ENCODE assay signal across 8 cellular contexts in genomic region chr9:19379697-19380046, GRCh38. TPM values are rescaled to one million over a fixed set of nuclear protein-coding genes. Genes with fewer than 3 reads are reported as not detected.
DNase-seq lines count a peak whose midpoint lies in the region; ATAC-seq, FAIRE-seq and TF ChIP-seq lines count a peak whose summit lies in the region.

No MANE protein-coding gene starts in this region.

- H3K79me2 ChIP-seq in OCI-LY3 (ENCODE audit: low read length) (peaks cover 41% of the 10 kb centered on the region), HepG2 (ENCODE audit: insufficient read depth, low read length) (peaks cover 32% of the 10 kb centered on the region)

- H4K20me1 ChIP-seq in OCI-LY3 (ENCODE audit: insufficient read depth, low read length) (peaks cover 31% of the 10 kb centered on the region), HepG2 (ENCODE audit: insufficient read depth, low read length) (peaks cover 32% of the 10 kb centered on the region)

- H3K9me3 Mint-ChIP-seq in activated CD8-positive, alpha-beta memory T cell treated with anti-CD3 and anti-CD28 coated beads, Interleukin-2, amount 10 ng/mL, durations not matched to agents 7 days and 5 days (ENCODE audit: low read depth) = no peaks in the 10 kb centered on the region

- H3K27me3 ChIP-seq in OCI-LY3 (ENCODE audit: low read depth, low read length) (no peaks in the 10 kb centered on the region), HepG2 (ENCODE audit: control insufficient read depth in 1 of 2, insufficient read depth in 2 of 2, low read length in 2 of 2) (no peaks in the 10 kb centered on the region; a peak in 1 of 5 replicates)

- intact Hi-C loops in HepG2 (cut with micrococcal nuclease; ENCODE audit: unreplicated experiment) = loop anchor here (1.0 to 10.0 kb wide), 4 partner anchors 29 to 325 kb away; partner anchors contain the start of gene DENND4C

- TF ChIP-seq EP300 in HepG2 (IDR thresholded peaks at IDR 0.05; ENCODE audit: low read depth in 2 of 2, low read length in 2 of 2) (no peak), HepG2 (CRISPR knock-in tag; IDR thresholded peaks at IDR 0.05; ENCODE audit: borderline replicate concordance) (no peak)

- TF ChIP-seq CTCF in OCI-LY3 (IDR thresholded peaks at IDR 0.05; ENCODE audit: low read depth, low read length) (no peak), cardiac fibroblast (IDR thresholded peaks at IDR 0.05; ENCODE audit: low read depth, low read length) (no peak), HepG2 (CRISPR knock-in tag; IDR thresholded peaks at IDR 0.05) (no peak)

- peak; percentile 52 for ATAC-seq in activated CD8-positive, alpha-beta memory T cell treated with anti-CD3 and anti-CD28 coated beads, Interleukin-2, amount 10 ng/mL, durations not matched to agents 7 days and 5 days
- ATAC-seq in HG02763 (IDR thresholded peaks at IDR 0.05; ENCODE audit: unreplicated experiment) (peak; percentile 31), HepG2 (peak; percentile 51)

- peak overlapping the region; percentile 93 for H3K4me2 ChIP-seq in OCI-LY3 (ENCODE audit: low read length)
- H3K4me2 ChIP-seq in HepG2 (ENCODE audit: low read depth, low read length) = peak overlapping the region; percentile 85

- H3K4me1 Mint-ChIP-seq in activated CD8-positive, alpha-beta memory T cell treated with anti-CD3 and anti-CD28 coated beads, Interleukin-2, amount 10 ng/mL, durations not matched to agents 7 days and 5 days = peaks cover 50% of the 10 kb centered on the region

- TF ChIP-seq RAD21 in HepG2 (CRISPR knock-in tag; IDR thresholded peaks at IDR 0.05) = no peak

- H3K4me3 ChIP-seq in OCI-LY3 (ENCODE audit: low read length) (peak overlapping the region; percentile 90), cardiac fibroblast (replicated peaks in 1 of 2; ENCODE audit: low read depth in 2 of 2, low read length in 2 of 2) (peak overlapping the region; percentile 72 to 80), HepG2 (replicated peaks in 1 of 3; ENCODE audit: insufficient read depth in 1 of 3, low read depth in 2 of 3, low read length in 3 of 3) (peak overlapping the region; percentile 73 to 98 (median 93))

- H3K27ac ChIP-seq in OCI-LY3 (ENCODE audit: low read length) (peak overlapping the region; percentile 76), HepG2 (ENCODE audit: extremely low read length, insufficient read depth, low read length) (peak overlapping the region; percentile 91)

- H3K36me3 ChIP-seq in OCI-LY3 (replicated peaks; ENCODE audit: low read depth, low read length) = peaks cover 47% of the 10 kb centered on the region
- peaks cover 10 to 43% of the 10 kb centered on the region in 2 experiments for H3K36me3 ChIP-seq in HepG2 (replicated peaks in 1 of 2; ENCODE audit: control insufficient read depth in 1 of 2, insufficient read depth in 2 of 2, low read length in 2 of 2)

- TSS peak; percentile 58 for BruUV-seq in HepG2 (replicated peaks; lab: Mats Ljungman, UMichigan)

- H3K36me3 Mint-ChIP-seq in activated CD8-positive, alpha-beta memory T cell treated with anti-CD3 and anti-CD28 coated beads, Interleukin-2, amount 10 ng/mL, durations not matched to agents 7 days and 5 days = peaks cover 52% of the 10 kb centered on the region

- 0% methylated on average over 2 of the region's 30 CpGs for WGBS in HepG2 (ENCODE audit: low lambda C conversion rate)

- peak overlapping the region; percentile 97 for H3K27ac Mint-ChIP-seq in activated CD8-positive, alpha-beta memory T cell treated with anti-CD3 and anti-CD28 coated beads, Interleukin-2, amount 10 ng/mL, durations not matched to agents 7 days and 5 days

- no peak for FAIRE-seq in HepG2 (lab: Jason Lieb, UNC)

- no peak overlapping the region for H2AFZ ChIP-seq in OCI-LY3 (ENCODE audit: low read depth, low read length)
- H2AFZ ChIP-seq in HepG2 (ENCODE audit: low read length) = no peak overlapping the region

- POLR2A ChIA-PET in HepG2 (lab: Yijun Ruan, JAX) = interaction anchor here (0.6 to 2.3 kb wide), 9 partner anchors 9 to 331 kb away, joined by 3 to 10 read pairs (median 5); partner anchors contain the start of genes ACER2, DENND4C and RRAGA

- no peak for TF ChIP-seq POLR2A in HepG2 (IDR thresholded peaks at IDR 0.05; ENCODE audit: insufficient read depth in 1 of 2, low read depth in 2 of 2, low read length in 2 of 2)

- DNase-seq in activated CD8-positive, alpha-beta memory T cell treated with anti-CD3 and anti-CD28 coated beads, Interleukin-2, amount 10 ng/mL, durations not matched to agents 7 days and 5 days = no peak
- DNase-seq in activated CD8-positive, alpha-beta memory T cell treated with anti-CD3 and anti-CD28 coated beads, Interleukin-2, amount 50 U/mL, for 48 hours = no peak
- DNase-seq in cardiac fibroblast (ENCODE audit: low read depth in 2 of 2) = peak; percentile 45 to 46
- DNase-seq in HepG2 (ENCODE audit: low spot score) = no peak
- peak; percentile 38 for DNase-seq in superior temporal gyrus (ENCODE audit: extremely low spot score)
- no peak for DNase-seq in NCI-H128 (lab: John Stamatoyannopoulos, UW; ENCODE audit: unreplicated experiment)

- H3K4me1 ChIP-seq in OCI-LY3 (ENCODE audit: low read length) = peaks cover 31% of the 10 kb centered on the region
- H3K4me1 ChIP-seq in HepG2 (ENCODE audit: insufficient read depth, low read length) = peaks cover 31% of the 10 kb centered on the region

- H3K9me3 ChIP-seq in OCI-LY3 (ENCODE audit: insufficient read depth, low read length) = no peaks in the 10 kb centered on the region
- no peaks in the 10 kb centered on the region for H3K9me3 ChIP-seq in HepG2 (ENCODE audit: low read length)

- CTCF ChIA-PET in activated CD8-positive, alpha-beta memory T cell treated with anti-CD3 and anti-CD28 coated beads, Interleukin-2, amount 10 ng/mL, durations not matched to agents 7 days and 5 days (lab: Charles Lee) = interaction anchor here (1.0 to 1.9 kb wide), 5 partner anchors 9 to 205 kb away, joined by 3 to 6 read pairs (median 4); no protein-coding TSS in a partner anchor
- CTCF ChIA-PET in HepG2 (lab: Yijun Ruan, JAX; ENCODE audit: low intra/inter-chr PET ratio, low total read pairs) = no interaction called here

- in situ Hi-C loops in HepG2 (cut with HindIII; ENCODE audit: extremely low pct_ligation_motif_present, low pct_unique_long_range_greater_than_20kb) = no loop called here

- peak overlapping the region; percentile 99 for H3K4me3 Mint-ChIP-seq in activated CD8-positive, alpha-beta memory T cell treated with anti-CD3 and anti-CD28 coated beads, Interleukin-2, amount 10 ng/mL, durations not matched to agents 7 days and 5 days

- H3K27me3 Mint-ChIP-seq in activated CD8-positive, alpha-beta memory T cell treated with anti-CD3 and anti-CD28 coated beads, Interleukin-2, amount 10 ng/mL, durations not matched to agents 7 days and 5 days = no peaks in the 10 kb centered on the region

- H3K9ac ChIP-seq in OCI-LY3 (ENCODE audit: low read length) = peak overlapping the region; percentile 97
- peak overlapping the region; percentile 98 for H3K9ac ChIP-seq in HepG2 (ENCODE audit: insufficient read depth, low read depth, low read length)

RNA-seq across cellular contexts. Expression of gene RPS6, which starts 0.4 kb away (rescaled TPM):
- 1,000 to 10,000 TPM; 1,796 to 2,110 TPM for total RNA-seq in activated CD8-positive, alpha-beta memory T cell treated with anti-CD3 and anti-CD28 coated beads, Interleukin-2, amount 10 ng/mL, durations not matched to agents 7 days and 5 days
- 2,504 and 3,005 TPM in 2 replicates for total RNA-seq in HepG2 (2016; rRNA removed; fragmentation: Illumina TruSeq; extraction: Trizol)
- total RNA-seq in HepG2 (2016; cell fraction: cytosol; rRNA removed; fragmentation: Illumina TruSeq; extraction: Trizol; ENCODE audit: low read depth) = 2,617 and 3,060 TPM in 2 replicates
- total RNA-seq in HepG2 (2016; cell fraction: insoluble cytoplasmic fraction; rRNA removed; fragmentation: Illumina TruSeq; extraction: Trizol) = 2,526 and 2,975 TPM in 2 replicates
- total RNA-seq in HepG2 (2016; cell fraction: membrane; rRNA removed; fragmentation: Illumina TruSeq; extraction: Trizol) = 5,829 and 6,358 TPM in 2 replicates
- total RNA-seq in HepG2 (2016; cell fraction: nucleus; rRNA removed; fragmentation: Illumina TruSeq; extraction: Trizol) = 865 and 963 TPM in 2 replicates
- polyA plus RNA-seq in HepG2 (2011; rRNA removed) = 1,805 and 2,147 TPM in 2 replicates
- 2,011 and 2,382 TPM in 2 replicates for polyA plus RNA-seq in HepG2 (2011; cell fraction: cytosol; rRNA removed)
- 502 and 683 TPM in 2 replicates for polyA plus RNA-seq in HepG2 (2011; cell fraction: nucleus; rRNA removed)
- polyA plus RNA-seq in HepG2 (2012) = 2,803 and 2,840 TPM in 2 replicates
- 4,656 and 4,989 TPM in 2 replicates for polyA plus RNA-seq in HepG2 (2016; cell fraction: cytosol; fragmentation: Illumina TruSeq; extraction: Trizol; ENCODE audit: low read depth)
- 3,168 and 3,240 TPM in 2 replicates for polyA plus RNA-seq in HepG2 (2016; cell fraction: insoluble cytoplasmic fraction; fragmentation: Illumina TruSeq; extraction: Trizol; ENCODE audit: low read depth)
- polyA plus RNA-seq in HepG2 (2016; cell fraction: membrane; fragmentation: Illumina TruSeq; extraction: Trizol; ENCODE audit: low read depth) = 6,462 and 6,516 TPM in 2 replicates
- 1,671 and 1,768 TPM in 2 replicates for polyA plus RNA-seq in HepG2 (2016; cell fraction: nucleus; fragmentation: Illumina TruSeq; extraction: Trizol; ENCODE audit: insufficient read depth, low read depth)
- polyA minus RNA-seq in HepG2 (2011; rRNA and poly(A)+ RNA removed; ENCODE audit: low replicate concordance) = 342 and 505 TPM in 2 replicates
- 433 and 504 TPM in 2 replicates for polyA minus RNA-seq in HepG2 (2011; cell fraction: cytosol; rRNA and poly(A)+ RNA removed)
- 367 and 504 TPM in 2 replicates for polyA minus RNA-seq in HepG2 (2011; cell fraction: nucleus; rRNA and poly(A)+ RNA removed)

RNA-seq across cellular contexts. Expression of gene ACER2, which starts 29.1 kb away (rescaled TPM):
- total RNA-seq in activated CD8-positive, alpha-beta memory T cell treated with anti-CD3 and anti-CD28 coated beads, Interleukin-2, amount 10 ng/mL, durations not matched to agents 7 days and 5 days = 1 to 10 TPM; 1.9 to 2.1 TPM
- 2.1 and 3.4 TPM in 2 replicates for total RNA-seq in HepG2 (2016; rRNA removed; fragmentation: Illumina TruSeq; extraction: Trizol)
- 1.2 and 1.5 TPM in 2 replicates for total RNA-seq in HepG2 (2016; cell fraction: cytosol; rRNA removed; fragmentation: Illumina TruSeq; extraction: Trizol; ENCODE audit: low read depth)
- total RNA-seq in HepG2 (2016; cell fraction: insoluble cytoplasmic fraction; rRNA removed; fragmentation: Illumina TruSeq; extraction: Trizol) = 1.9 and 2.6 TPM in 2 replicates
- 0.93 and 1.0 TPM in 2 replicates for total RNA-seq in HepG2 (2016; cell fraction: membrane; rRNA removed; fragmentation: Illumina TruSeq; extraction: Trizol)
- total RNA-seq in HepG2 (2016; cell fraction: nucleus; rRNA removed; fragmentation: Illumina TruSeq; extraction: Trizol) = 3.6 and 3.9 TPM in 2 replicates
- 1.9 and 2.6 TPM in 2 replicates for polyA plus RNA-seq in HepG2 (2011; rRNA removed)
- polyA plus RNA-seq in HepG2 (2011; cell fraction: cytosol; rRNA removed) = 1.6 and 2.5 TPM in 2 replicates
- 1.7 and 2.5 TPM in 2 replicates for polyA plus RNA-seq in HepG2 (2011; cell fraction: nucleus; rRNA removed)
- 0.88 and 0.91 TPM in 2 replicates for polyA plus RNA-seq in HepG2 (2012)
- polyA plus RNA-seq in HepG2 (2016; cell fraction: cytosol; fragmentation: Illumina TruSeq; extraction: Trizol; ENCODE audit: low read depth) = 0.09 and 0.10 TPM in 2 replicates
- polyA plus RNA-seq in HepG2 (2016; cell fraction: insoluble cytoplasmic fraction; fragmentation: Illumina TruSeq; extraction: Trizol; ENCODE audit: low read depth) = 0.88 and 1.1 TPM in 2 replicates
- 0.19 and 0.26 TPM in 2 replicates for polyA plus RNA-seq in HepG2 (2016; cell fraction: membrane; fragmentation: Illumina TruSeq; extraction: Trizol; ENCODE audit: low read depth)
- 4.1 and 4.3 TPM in 2 replicates for polyA plus RNA-seq in HepG2 (2016; cell fraction: nucleus; fragmentation: Illumina TruSeq; extraction: Trizol; ENCODE audit: insufficient read depth, low read depth)
- 10.2 and 11.3 TPM in 2 replicates for polyA minus RNA-seq in HepG2 (2011; rRNA and poly(A)+ RNA removed; ENCODE audit: low replicate concordance)
- 3.8 and 6.3 TPM in 2 replicates for polyA minus RNA-seq in HepG2 (2011; cell fraction: cytosol; rRNA and poly(A)+ RNA removed)
- 2.7 and 4.1 TPM in 2 replicates for polyA minus RNA-seq in HepG2 (2011; cell fraction: nucleus; rRNA and poly(A)+ RNA removed)

Comparison
In these comparisons a context has a peak if more than half of its experiments do, and no peak if none do; other contexts are left out.
1. DNase-seq: peak in cardiac fibroblast (2 of 2) and superior temporal gyrus (single experiment); none in activated CD8-positive, alpha-beta memory T cell treated with anti-CD3 and anti-CD28 coated beads, Interleukin-2, amount 10 ng/mL, durations not matched to agents 7 days and 5 days (single experiment), activated CD8-positive, alpha-beta memory T cell treated with anti-CD3 and anti-CD28 coated beads, Interleukin-2, amount 50 U/mL, for 48 hours (single experiment), HepG2 (single experiment) and NCI-H128 (single experiment).
2. Peak in every context shown above with its lines, with median percentiles within 50 percentile points of each other: ATAC-seq and H3K4me3 ChIP-seq.